Comparison of ENCODE assay signal across 11 cellular contexts in genomic region chr3:8657804-8658311, GRCh38. TPM values are rescaled to one million over a fixed set of nuclear protein-coding genes. Genes with fewer than 3 reads are reported as not detected.
A peak's percentile ranks its signal among the peaks of the same experiment; 100 is the strongest.
DNase-seq lines count a peak whose midpoint lies in the region; ATAC-seq, FAIRE-seq and TF ChIP-seq lines count a peak whose summit lies in the region.
"Had no signal": no experiment of that assay in that cellular context is flagged by ENCODE, and none has a peak within 500 bp of the region (broad histone marks: within the 10 kb centered on the region; RNA-seq: fewer than 3 reads in every experiment).

No MANE protein-coding gene starts in this region.

- H3K4me3 Mint-ChIP-seq in Caco-2 (ENCODE audit: unreplicated experiment), result no peak overlapping the region
- no peak overlapping the region for H3K4me3 Mint-ChIP-seq in WTC11

- H3K9me3 ChIP-seq in Caco-2, result peaks cover 6% of the 10 kb centered on the region; the same call in 1 of the 2 replicates
- no peaks in the 10 kb centered on the region for H3K9me3 ChIP-seq in left lung
- H3K9me3 ChIP-seq in MG63, result no peaks in the 10 kb centered on the region

- H3K36me3 ChIP-seq in Caco-2 (ENCODE audit: control insufficient read depth, insufficient read depth, low read length), result no peaks in the 10 kb centered on the region
- no peaks in the 10 kb centered on the region for H3K36me3 ChIP-seq in left lung
- H3K36me3 ChIP-seq in MG63, result no peaks in the 10 kb centered on the region

- H3K27me3 Mint-ChIP-seq in Caco-2 (ENCODE audit: insufficient read depth, unreplicated experiment) (no peaks in the 10 kb centered on the region), WTC11 (ENCODE audit: low read depth) (peaks cover 28% of the 10 kb centered on the region)

- CTCF ChIA-PET in Caco-2 (lab: Charles Lee) (no interaction called here), WTC11 (lab: Charles Lee) (interaction anchor here (1.9 kb wide), 1 partner anchor 111 kb away, joined by 6 read pairs; the partner anchor contains the start of gene OXTR)

- intact Hi-C loops in Caco-2 (cut with micrococcal nuclease; ENCODE audit: unreplicated experiment), result loop anchor here (5.0 kb wide), 1 partner anchor 171 kb away; no protein-coding TSS in a partner anchor
- intact Hi-C loops in left lung (cut with DNase I), result no loop called here

- ATAC-seq in GM21619 (IDR thresholded peaks at IDR 0.05; ENCODE audit: unreplicated experiment) (peak; percentile 32), left lung (peak; percentile 74), WTC11 (no peak)

- no peak for FAIRE-seq in HTR-8/SVneo (lab: Jason Lieb, UNC)

- no peak overlapping the region for H3K4me3 ChIP-seq in Caco-2 (ENCODE audit: low read depth, low read length)
- no peak overlapping the region for H3K4me3 ChIP-seq in left lung
- no peak overlapping the region for H3K4me3 ChIP-seq in MG63

- H3K9me3 Mint-ChIP-seq in Caco-2 (ENCODE audit: unreplicated experiment) (no peaks in the 10 kb centered on the region), WTC11 (peaks cover 10% of the 10 kb centered on the region)

- TF ChIP-seq CTCF in Caco-2 (IDR thresholded peaks at IDR 0.05; ENCODE audit: insufficient read depth in 1 of 2, low read depth in 1 of 2, low read length in 1 of 2, severe bottlenecking in 1 of 2, unreplicated experiment in 1 of 2), result no peak
- TF ChIP-seq CTCF in left lung (IDR thresholded peaks at IDR 0.05), result no peak
- TF ChIP-seq CTCF in WTC11 (IDR thresholded peaks at IDR 0.05), result no peak

- POLR2A ChIA-PET in Caco-2 (lab: Charles Lee), result no interaction called here
- POLR2A ChIA-PET in WTC11 (lab: Charles Lee), result no interaction called here

- peak overlapping the region in 1 of 2 donors; percentile 75 for H3K27ac ChIP-seq in left lung
- H3K27ac ChIP-seq: C4-2B had no signal

- H3K4me1 Mint-ChIP-seq in Caco-2 (ENCODE audit: low read depth, unreplicated experiment) (peaks cover 46% of the 10 kb centered on the region), WTC11 (peaks cover 6% of the 10 kb centered on the region)

- H3K36me3 Mint-ChIP-seq in Caco-2 (ENCODE audit: insufficient read depth, unreplicated experiment) (peaks cover 14% of the 10 kb centered on the region), WTC11 (no peaks in the 10 kb centered on the region)

- H3K4me1 ChIP-seq in Caco-2 (peaks cover 71% of the 10 kb centered on the region), left lung (peaks cover 12 to 14% of the 10 kb centered on the region in 2 donors)

- DNase-seq in Caco-2, result no peak
- peak; percentile 23 for DNase-seq in M059J (ENCODE audit: low read depth)
- DNase-seq in left lung, result no peak
- DNase-seq in HTR-8/SVneo (ENCODE audit: insufficient read length, low spot score), result no peak
- DNase-seq in MG63, result no peak
- no peak for DNase-seq in kidney tubule cell (ENCODE audit: low spot score)
- DNase-seq in WTC11 (ENCODE audit: low spot score), result no peak
- DNase-seq: SIG-M5; stimulated activated CD4-positive, alpha-beta T cell treated with anti-CD3 and anti-CD28 coated beads, Interleukin-4, amount 100 ng/mL, for 24 hours had no signal

- H3K27me3 ChIP-seq in Caco-2 (replicated peaks; ENCODE audit: control insufficient read depth, insufficient read depth, low read length), result no peaks in the 10 kb centered on the region
- no peaks in the 10 kb centered on the region for H3K27me3 ChIP-seq in left lung
- H3K27me3 ChIP-seq in MG63, result no peaks in the 10 kb centered on the region

- BruUV-seq in Caco-2 (replicated peaks; lab: Mats Ljungman, UMichigan), result no TSS peak

- H3K27ac Mint-ChIP-seq in Caco-2 (ENCODE audit: unreplicated experiment), result peak overlapping the region; percentile 84
- no peak overlapping the region for H3K27ac Mint-ChIP-seq in WTC11

TF ChIP-seq in WTC11, 78 proteins besides CTCF, POLR2A, EP300 and RAD21 (continues in another document):
- no peak for TF ChIP-seq NFE2L1 (CRISPR knock-in tag; IDR thresholded peaks at IDR 0.05)
- TF ChIP-seq ZNF512 (CRISPR knock-in tag; IDR thresholded peaks at IDR 0.05; ENCODE audit: borderline replicate concordance), result no peak
- TF ChIP-seq ZMAT4 (CRISPR knock-in tag; IDR thresholded peaks at IDR 0.05), result no peak
- TF ChIP-seq, protein P1, sequence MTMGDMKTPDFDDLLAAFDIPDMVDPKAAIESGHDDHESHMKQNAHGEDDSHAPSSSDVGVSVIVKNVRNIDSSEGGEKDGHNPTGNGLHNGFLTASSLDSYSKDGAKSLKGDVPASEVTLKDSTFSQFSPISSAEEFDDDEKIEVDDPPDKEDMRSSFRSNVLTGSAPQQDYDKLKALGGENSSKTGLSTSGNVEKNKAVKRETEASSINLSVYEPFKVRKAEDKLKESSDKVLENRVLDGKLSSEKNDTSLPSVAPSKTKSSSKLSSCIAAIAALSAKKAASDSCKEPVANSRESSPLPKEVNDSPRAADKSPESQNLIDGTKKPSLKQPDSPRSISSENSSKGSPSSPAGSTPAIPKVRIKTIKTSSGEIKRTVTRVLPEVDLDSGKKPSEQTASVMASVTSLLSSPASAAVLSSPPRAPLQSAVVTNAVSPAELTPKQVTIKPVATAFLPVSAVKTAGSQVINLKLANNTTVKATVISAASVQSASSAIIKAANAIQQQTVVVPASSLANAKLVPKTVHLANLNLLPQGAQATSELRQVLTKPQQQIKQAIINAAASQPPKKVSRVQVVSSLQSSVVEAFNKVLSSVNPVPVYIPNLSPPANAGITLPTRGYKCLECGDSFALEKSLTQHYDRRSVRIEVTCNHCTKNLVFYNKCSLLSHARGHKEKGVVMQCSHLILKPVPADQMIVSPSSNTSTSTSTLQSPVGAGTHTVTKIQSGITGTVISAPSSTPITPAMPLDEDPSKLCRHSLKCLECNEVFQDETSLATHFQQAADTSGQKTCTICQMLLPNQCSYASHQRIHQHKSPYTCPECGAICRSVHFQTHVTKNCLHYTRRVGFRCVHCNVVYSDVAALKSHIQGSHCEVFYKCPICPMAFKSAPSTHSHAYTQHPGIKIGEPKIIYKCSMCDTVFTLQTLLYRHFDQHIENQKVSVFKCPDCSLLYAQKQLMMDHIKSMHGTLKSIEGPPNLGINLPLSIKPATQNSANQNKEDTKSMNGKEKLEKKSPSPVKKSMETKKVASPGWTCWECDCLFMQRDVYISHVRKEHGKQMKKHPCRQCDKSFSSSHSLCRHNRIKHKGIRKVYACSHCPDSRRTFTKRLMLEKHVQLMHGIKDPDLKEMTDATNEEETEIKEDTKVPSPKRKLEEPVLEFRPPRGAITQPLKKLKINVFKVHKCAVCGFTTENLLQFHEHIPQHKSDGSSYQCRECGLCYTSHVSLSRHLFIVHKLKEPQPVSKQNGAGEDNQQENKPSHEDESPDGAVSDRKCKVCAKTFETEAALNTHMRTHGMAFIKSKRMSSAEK (CRISPR knock-in tag; IDR thresholded peaks at IDR 0.05; ENCODE audit: borderline replicate concordance), result no peak
- TF ChIP-seq EMX1 (CRISPR knock-in tag; IDR thresholded peaks at IDR 0.05), result no peak
- TF ChIP-seq STAT6 (CRISPR knock-in tag; conservative IDR thresholded peaks at IDR 0.05; ENCODE audit: low read depth), result no peak
- TF ChIP-seq ZSCAN18 (CRISPR knock-in tag; IDR thresholded peaks at IDR 0.05), result no peak

RNA-seq across cellular contexts. Expression of gene SSUH2, which starts 13.3 kb away (rescaled TPM):
- total RNA-seq in Caco-2 (2022), result 7.6 and 9.4 TPM in 2 replicates
- total RNA-seq in M059J (2014; rRNA removed; shearing (Covaris generic)), result 0.05 TPM in 1 of 2 replicates, not detected in the other
- total RNA-seq in left lung, result under 1 TPM; 0.29 to 0.39 TPM
- total RNA-seq in MG63 (2014; rRNA removed; shearing (Covaris generic); ENCODE audit: low replicate concordance), result not detected in 2 replicates
- total RNA-seq in WTC11 (2021), result 0.44 to 0.94 TPM (median 0.57 TPM) in 3 replicates
